ENCODE assay signal across 16 cellular contexts in genomic region chr9:4365055-4365454, GRCh38.
DNase-seq lines count a peak whose midpoint lies in the region; ATAC-seq and TF ChIP-seq lines count a peak whose summit lies in the region.
"Had no signal": no experiment of that assay in that cellular context is flagged by ENCODE, and none has a peak within 500 bp of the region (broad histone marks: within the 10 kb centered on the region; RNA-seq: fewer than 3 reads in every experiment).

No MANE protein-coding gene starts in this region.

- ATAC-seq in activated CD4-positive, alpha-beta T cell treated with anti-CD3 and anti-CD28 coated beads for 36 hours = peak; percentile 94
- peak; percentile 85 to 92 for ATAC-seq in activated T-cell treated with anti-CD3 and anti-CD28 coated beads, Interleukin-2, amount 50 U/mL, for 72 hours (replicated peaks in 1 of 2)
- ATAC-seq in HG03045 (IDR thresholded peaks at IDR 0.05; ENCODE audit: unreplicated experiment) = no peak

- H3K4me3 Mint-ChIP-seq in activated CD4-positive, alpha-beta T cell treated with anti-CD3 and anti-CD28 coated beads for 36 hours = no peak overlapping the region
- H3K4me3 Mint-ChIP-seq in activated naive CD4-positive, alpha-beta T cell treated with anti-CD3 and anti-CD28 coated beads for 36 hours = no peak overlapping the region
- no peak overlapping the region for H3K4me3 Mint-ChIP-seq in activated T-cell treated with anti-CD3 and anti-CD28 coated beads, Interleukin-2, amount 50 U/mL, for 72 hours
- H3K4me3 Mint-ChIP-seq: CD4-positive, alpha-beta memory T cell; H9 had no signal

- no peaks in the 10 kb centered on the region for H3K79me2 ChIP-seq in smooth muscle cell (ENCODE audit: low read depth)

- H3F3A ChIP-seq in smooth muscle cell (ENCODE audit: low read depth) = no peaks in the 10 kb centered on the region

- no peak overlapping the region for H3K4me3 ChIP-seq in smooth muscle cell
- H3K4me3 ChIP-seq: MG63, Peyer's patch had no signal

- intact Hi-C loops in activated CD4-positive, alpha-beta T cell treated with anti-CD3 and anti-CD28 coated beads for 36 hours (cut with DNase I, micrococcal nuclease) = loop anchor here (2.0 to 10.0 kb wide), 5 partner anchors 20 to 1508 kb away; no protein-coding TSS in a partner anchor
- intact Hi-C loops in activated naive CD4-positive, alpha-beta T cell treated with anti-CD3 and anti-CD28 coated beads for 36 hours (cut with micrococcal nuclease) = loop anchor here (1.0 to 5.0 kb wide), 3 partner anchors 20 to 1508 kb away; no protein-coding TSS in a partner anchor

- H3K9me3 ChIP-seq in smooth muscle cell (replicated peaks; ENCODE audit: low read depth) = no peaks in the 10 kb centered on the region
- H3K9me3 ChIP-seq: MG63, Peyer's patch had no signal

- 94% methylated on average over 4 of the region's 4 CpGs for WGBS in smooth muscle cell (ENCODE audit: low lambda C conversion rate)

- no peaks in the 10 kb centered on the region for H3K36me3 Mint-ChIP-seq in activated CD4-positive, alpha-beta T cell treated with anti-CD3 and anti-CD28 coated beads for 36 hours (ENCODE audit: low read depth)
- H3K36me3 Mint-ChIP-seq in activated naive CD4-positive, alpha-beta T cell treated with anti-CD3 and anti-CD28 coated beads for 36 hours (ENCODE audit: low read depth) = no peaks in the 10 kb centered on the region
- H3K36me3 Mint-ChIP-seq in activated T-cell treated with anti-CD3 and anti-CD28 coated beads, Interleukin-2, amount 50 U/mL, for 72 hours (ENCODE audit: insufficient read depth in 2 of 2) = no peaks in the 10 kb centered on the region
- H3K36me3 Mint-ChIP-seq: CD4-positive, alpha-beta memory T cell had no signal

- no peak overlapping the region for H3K9ac ChIP-seq in smooth muscle cell (ENCODE audit: low read depth)

- no peaks in the 10 kb centered on the region for H3K27me3 ChIP-seq in smooth muscle cell (ENCODE audit: low read depth)
- H3K27me3 ChIP-seq: MG63, Peyer's patch had no signal

- H3K27me3 Mint-ChIP-seq in activated CD4-positive, alpha-beta T cell treated with anti-CD3 and anti-CD28 coated beads for 36 hours = peaks cover 5% of the 10 kb centered on the region
- no peaks in the 10 kb centered on the region for H3K27me3 Mint-ChIP-seq in activated naive CD4-positive, alpha-beta T cell treated with anti-CD3 and anti-CD28 coated beads for 36 hours (ENCODE audit: low read depth)
- peaks cover 14% of the 10 kb centered on the region for H3K27me3 Mint-ChIP-seq in activated T-cell treated with anti-CD3 and anti-CD28 coated beads, Interleukin-2, amount 50 U/mL, for 72 hours (ENCODE audit: low read depth)

- H4K20me1 ChIP-seq in smooth muscle cell (ENCODE audit: low read depth) = no peaks in the 10 kb centered on the region

- H3K4me1 ChIP-seq in smooth muscle cell (ENCODE audit: low read depth) = no peaks in the 10 kb centered on the region
- H3K4me1 ChIP-seq: Peyer's patch had no signal

- no peak overlapping the region for H3K27ac Mint-ChIP-seq in activated CD4-positive, alpha-beta T cell treated with anti-CD3 and anti-CD28 coated beads for 36 hours
- no peak overlapping the region for H3K27ac Mint-ChIP-seq in activated naive CD4-positive, alpha-beta T cell treated with anti-CD3 and anti-CD28 coated beads for 36 hours
- no peak overlapping the region for H3K27ac Mint-ChIP-seq in activated T-cell treated with anti-CD3 and anti-CD28 coated beads, Interleukin-2, amount 50 U/mL, for 72 hours
- H3K27ac Mint-ChIP-seq: CD4-positive, alpha-beta memory T cell; H9 had no signal

- peak; percentile 54 for DNase-seq in activated CD4-positive, alpha-beta T cell treated with anti-CD3 and anti-CD28 coated beads for 36 hours
- DNase-seq in activated CD4-positive, alpha-beta T cell treated with anti-CD3 and anti-CD28 coated beads for 4 hours = no peak
- DNase-seq in activated naive CD4-positive, alpha-beta T cell treated with anti-CD3 and anti-CD28 coated beads for 36 hours = peak; percentile 53
- no peak for DNase-seq in activated naive CD4-positive, alpha-beta T cell treated with Interleukin-2 at 50 U/mL for 16 hours
- DNase-seq in activated T-cell treated with anti-CD3 and anti-CD28 coated beads, Interleukin-2, amount 50 U/mL, for 72 hours = peak; percentile 21 to 27
- peak; percentile 15 for DNase-seq in stimulated activated CD4-positive, alpha-beta T cell treated with anti-CD3 and anti-CD28 coated beads, Interleukin-4, amount 100 ng/mL, for 24 hours
- no peak for DNase-seq in smooth muscle cell (lab: John Stamatoyannopoulos, UW; ENCODE audit: unreplicated experiment)
- DNase-seq: CD4-positive, alpha-beta memory T cell; H9; Karpas-422; MG63; NCI-H1092; NCI-H2081 treated with DMSO at 0.1 percent for 48 hours; NCI-H510A treated with DMSO at 0.1 percent for 48 hours; Peyer's patch had no signal

- no peak for TF ChIP-seq CTCF in smooth muscle cell (IDR thresholded peaks at IDR 0.05; ENCODE audit: borderline replicate concordance, insufficient read depth, poor library complexity, severe bottlenecking)

- CTCF ChIA-PET in activated CD4-positive, alpha-beta T cell treated with anti-CD3 and anti-CD28 coated beads for 36 hours (lab: Charles Lee) = interaction anchor here (1.2 to 4.8 kb wide), 4 partner anchors 11 to 62 kb away, joined by 3 to 96 read pairs (median 28); no protein-coding TSS in a partner anchor
- CTCF ChIA-PET in activated naive CD4-positive, alpha-beta T cell treated with anti-CD3 and anti-CD28 coated beads for 36 hours (lab: Charles Lee) = interaction anchor here (1.1 to 4.8 kb wide), 4 partner anchors 10 to 367 kb away, joined by 3 to 106 read pairs (median 25); no protein-coding TSS in a partner anchor

- POLR2A ChIA-PET in activated CD4-positive, alpha-beta T cell treated with anti-CD3 and anti-CD28 coated beads for 36 hours (lab: Charles Lee) = interaction anchor here (0.6 kb wide), 1 partner anchor 67 kb away, joined by 3 read pairs; no protein-coding TSS in a partner anchor

- no peak overlapping the region for H2AFZ ChIP-seq in smooth muscle cell (ENCODE audit: low read depth)

- H3K27ac ChIP-seq in smooth muscle cell (ENCODE audit: low read depth) = no peak overlapping the region
- H3K27ac ChIP-seq: Peyer's patch had no signal

- peaks cover 12% of the 10 kb centered on the region for H3K4me1 Mint-ChIP-seq in activated CD4-positive, alpha-beta T cell treated with anti-CD3 and anti-CD28 coated beads for 36 hours
- H3K4me1 Mint-ChIP-seq in activated naive CD4-positive, alpha-beta T cell treated with anti-CD3 and anti-CD28 coated beads for 36 hours (ENCODE audit: low read depth) = peaks cover 3% of the 10 kb centered on the region
- H3K4me1 Mint-ChIP-seq in activated T-cell treated with anti-CD3 and anti-CD28 coated beads, Interleukin-2, amount 50 U/mL, for 72 hours (ENCODE audit: low read depth) = peaks cover 7% of the 10 kb centered on the region
- H3K4me1 Mint-ChIP-seq: CD4-positive, alpha-beta memory T cell; H9 had no signal

- no peak overlapping the region for H3K4me2 ChIP-seq in smooth muscle cell

- H3K36me3 ChIP-seq in smooth muscle cell (ENCODE audit: low read depth) = no peaks in the 10 kb centered on the region
- H3K36me3 ChIP-seq: MG63, Peyer's patch had no signal

- no peaks in the 10 kb centered on the region for H3K9me3 Mint-ChIP-seq in activated CD4-positive, alpha-beta T cell treated with anti-CD3 and anti-CD28 coated beads for 36 hours (ENCODE audit: low read depth)
- no peaks in the 10 kb centered on the region for H3K9me3 Mint-ChIP-seq in activated naive CD4-positive, alpha-beta T cell treated with anti-CD3 and anti-CD28 coated beads for 36 hours
- no peaks in the 10 kb centered on the region for H3K9me3 Mint-ChIP-seq in activated T-cell treated with anti-CD3 and anti-CD28 coated beads, Interleukin-2, amount 50 U/mL, for 72 hours

Comparison
In these comparisons a context has a peak if more than half of its experiments do, and no peak if none do; other contexts are left out.
1. DNase-seq: peak in activated CD4-positive, alpha-beta T cell treated with anti-CD3 and anti-CD28 coated beads for 36 hours (single experiment), activated naive CD4-positive, alpha-beta T cell treated with anti-CD3 and anti-CD28 coated beads for 36 hours (single experiment), activated T-cell treated with anti-CD3 and anti-CD28 coated beads, Interleukin-2, amount 50 U/mL, for 72 hours (2 of 2) and stimulated activated CD4-positive, alpha-beta T cell treated with anti-CD3 and anti-CD28 coated beads, Interleukin-4, amount 100 ng/mL, for 24 hours (single experiment); none in activated CD4-positive, alpha-beta T cell treated with anti-CD3 and anti-CD28 coated beads for 4 hours (0 of 2), activated naive CD4-positive, alpha-beta T cell treated with Interleukin-2 at 50 U/mL for 16 hours (single experiment) and smooth muscle cell (single experiment).